ENCODE assay signal across 27 cellular contexts in the genomic region with DNA sequence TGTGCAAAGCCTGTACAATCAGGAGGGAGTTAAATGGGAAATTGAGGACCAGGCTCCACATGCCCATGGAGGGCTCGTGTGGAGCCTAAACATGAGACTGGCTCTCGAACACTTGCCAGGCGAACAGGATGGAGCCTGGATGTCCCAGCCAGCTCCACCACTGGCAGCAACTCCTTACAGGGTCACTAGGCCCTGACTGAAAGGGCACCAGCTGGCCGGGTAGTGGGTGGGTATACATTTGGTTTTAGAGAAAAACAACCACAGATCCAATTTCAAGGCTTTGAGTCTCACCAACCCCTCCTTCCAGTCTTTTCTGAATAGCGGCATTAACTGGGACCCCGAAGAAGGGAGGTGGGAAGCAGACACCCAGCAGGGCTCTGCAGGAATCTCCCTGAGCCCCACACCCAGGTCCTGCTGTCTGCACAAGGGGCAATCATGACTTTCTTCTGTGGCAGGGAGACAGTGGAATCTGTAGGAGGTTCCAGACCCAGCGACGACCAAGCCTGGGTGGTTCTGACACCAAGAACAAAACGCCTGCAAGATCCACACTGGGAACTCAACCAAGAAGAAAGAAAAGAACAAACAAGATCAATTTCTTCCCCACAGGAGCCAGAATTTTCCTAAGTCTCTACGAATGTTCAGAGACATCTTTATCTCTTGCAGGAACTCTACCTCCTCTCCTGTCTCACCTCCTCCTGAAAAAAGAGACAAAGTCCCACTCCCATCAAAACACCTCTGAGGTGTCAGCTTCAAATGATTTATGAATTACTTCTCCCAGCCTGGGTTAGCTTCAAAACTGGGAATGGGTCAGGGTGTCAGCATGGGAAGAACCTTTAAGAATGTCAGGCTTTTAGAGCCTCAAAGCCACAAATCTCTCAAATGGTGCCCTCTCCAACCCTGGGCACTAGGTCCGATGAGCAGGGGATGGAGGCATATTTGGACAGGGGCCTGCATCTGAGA.
"Had no signal": no experiment of that assay in that cellular context is flagged by ENCODE, and none has a peak within 500 bp of the region (broad histone marks: within the 10 kb centered on the region; RNA-seq: fewer than 3 reads in every experiment).

No MANE protein-coding gene starts in this region.

- H3K36me3 ChIP-seq: brain microvascular endothelial cell, gastroesophageal sphincter, sigmoid colon had no signal

- H3K9me3 ChIP-seq: gastroesophageal sphincter, sigmoid colon had no signal

- H3K9me3 Mint-ChIP-seq: immature natural killer cell; stimulated activated memory B cell treated with anti-CD40 and anti-IgM and Interleukin-4, amounts not matched to agents 10 μg/mL and 1 μg/mL and 100 μg/mL, for 72 hours; stimulated activated naive CD8-positive, alpha-beta T cell treated with anti-CD3 and anti-CD28 coated beads, Interleukin-15, amount 100 ng/mL, for 72 hours had no signal

- H3K4me1 Mint-ChIP-seq: stimulated activated memory B cell treated with anti-CD40 and anti-IgM and Interleukin-4, amounts not matched to agents 10 μg/mL and 1 μg/mL and 100 μg/mL, for 72 hours; stimulated activated naive CD8-positive, alpha-beta T cell treated with anti-CD3 and anti-CD28 coated beads, Interleukin-15, amount 100 ng/mL, for 72 hours had no signal

- H3K4me3 ChIP-seq: coronary artery, gastroesophageal sphincter, lung, sigmoid colon had no signal

- H3K4me3 Mint-ChIP-seq: stimulated activated memory B cell treated with anti-CD40 and anti-IgM and Interleukin-4, amounts not matched to agents 10 μg/mL and 1 μg/mL and 100 μg/mL, for 72 hours; stimulated activated naive CD8-positive, alpha-beta T cell treated with anti-CD3 and anti-CD28 coated beads, Interleukin-15, amount 100 ng/mL, for 72 hours had no signal

- H3K27me3 ChIP-seq: brain microvascular endothelial cell, gastroesophageal sphincter, sigmoid colon had no signal

- H3K36me3 Mint-ChIP-seq: immature natural killer cell; stimulated activated memory B cell treated with anti-CD40 and anti-IgM and Interleukin-4, amounts not matched to agents 10 μg/mL and 1 μg/mL and 100 μg/mL, for 72 hours had no signal

- DNase-seq: activated CD4-positive, alpha-beta T cell treated with anti-CD3 and anti-CD28 coated beads for 48 hours; activated CD4-positive, alpha-beta T cell treated with anti-CD3 and anti-CD28 coated beads, Interleukin-2, amount 50 U/mL, for 48 hours; activated CD8-positive, alpha-beta memory T cell treated with anti-CD3 and anti-CD28 coated beads for 24 hours; activated effector memory CD4-positive, alpha-beta T cell treated with anti-CD3 and anti-CD28 coated beads, Interleukin-2, amount 50 U/mL, for 16 hours; activated naive CD4-positive, alpha-beta T cell treated with anti-CD3 and anti-CD28 coated beads, Interleukin-2, amount 50 U/mL, for 16 hours; amniotic stem cell; brain microvascular endothelial cell; head of caudate nucleus; hypothalamus; kidney; sigmoid colon; small intestine; stimulated activated CD4-positive, alpha-beta T cell treated with anti-CD3 and anti-CD28 coated beads, Interleukin-1b, Interleukin-23, amount 100 ng/mL, for 48 hours; stimulated activated CD4-positive, alpha-beta T cell treated with anti-CD3 and anti-CD28 coated beads, Interleukin-4, amount 100 ng/mL, for 4 hours; stimulated activated CD8-positive, alpha-beta memory T cell treated with anti-CD3 and anti-CD28 coated beads, Interleukin-4, amount 100 ng/mL, for 48 hours; stimulated activated naive CD8-positive, alpha-beta T cell treated with anti-CD3 and anti-CD28 coated beads, Interleukin-15, amount 100 ng/mL, for 72 hours; substantia nigra had no signal

- H3K27me3 Mint-ChIP-seq: stimulated activated memory B cell treated with anti-CD40 and anti-IgM and Interleukin-4, amounts not matched to agents 10 μg/mL and 1 μg/mL and 100 μg/mL, for 72 hours; stimulated activated naive CD8-positive, alpha-beta T cell treated with anti-CD3 and anti-CD28 coated beads, Interleukin-15, amount 100 ng/mL, for 72 hours had no signal

- H3K27ac ChIP-seq: brain microvascular endothelial cell, coronary artery, gastroesophageal sphincter, sigmoid colon, VCaP had no signal

- FAIRE-seq: astrocyte, endothelial cell of umbilical vein, kidney, small intestine, TTC549 had no signal

- H3K27ac Mint-ChIP-seq: immature natural killer cell; progenitor cell of endocrine pancreas; stimulated activated memory B cell treated with anti-CD40 and anti-IgM and Interleukin-4, amounts not matched to agents 10 μg/mL and 1 μg/mL and 100 μg/mL, for 72 hours had no signal
